ENCODE assay signal across 14 cellular contexts in genomic region chr7:131067220-131067619, GRCh38.
A peak's percentile ranks its signal among the peaks of the same experiment; 100 is the strongest.
DNase-seq lines count a peak whose midpoint lies in the region; ATAC-seq and TF ChIP-seq lines count a peak whose summit lies in the region.
"Had no signal": no experiment of that assay in that cellular context is flagged by ENCODE, and none has a peak within 500 bp of the region (broad histone marks: within the 10 kb centered on the region; RNA-seq: fewer than 3 reads in every experiment).

No MANE protein-coding gene starts in this region.

- no peaks in the 10 kb centered on the region for H3K36me3 ChIP-seq in right lobe of liver
- H3K36me3 ChIP-seq: WERI-Rb-1 had no signal

- H3K27me3 Mint-ChIP-seq in activated naive CD4-positive, alpha-beta T cell treated with anti-CD3 and anti-CD28 coated beads, Interleukin-2, amount 10 ng/mL, durations not matched to agents 7 days and 5 days, result no peaks in the 10 kb centered on the region
- no peaks in the 10 kb centered on the region for H3K27me3 Mint-ChIP-seq in activated naive CD8-positive, alpha-beta T cell treated with anti-CD3 and anti-CD28 coated beads for 36 hours
- H3K27me3 Mint-ChIP-seq in stimulated activated naive B cell treated with anti-CD40 and anti-IgM and Interleukin-4, amounts not matched to agents 10 μg/mL and 1 μg/mL and 100 μg/mL, for 72 hours, result no peaks in the 10 kb centered on the region
- H3K27me3 Mint-ChIP-seq: progenitor cell of endocrine pancreas had no signal

- peaks cover 35% of the 10 kb centered on the region for H3K4me1 Mint-ChIP-seq in activated naive CD4-positive, alpha-beta T cell treated with anti-CD3 and anti-CD28 coated beads, Interleukin-2, amount 10 ng/mL, durations not matched to agents 7 days and 5 days
- peaks cover 54% of the 10 kb centered on the region for H3K4me1 Mint-ChIP-seq in activated naive CD8-positive, alpha-beta T cell treated with anti-CD3 and anti-CD28 coated beads for 36 hours
- peaks cover 28 to 50% of the 10 kb centered on the region in 2 donors for H3K4me1 Mint-ChIP-seq in stimulated activated naive B cell treated with anti-CD40 and anti-IgM and Interleukin-4, amounts not matched to agents 10 μg/mL and 1 μg/mL and 100 μg/mL, for 72 hours

- intact Hi-C loops in right lobe of liver (cut with DNase I), result no loop called here

- H3K4me3 ChIP-seq in right lobe of liver, result no peak overlapping the region

- CTCF ChIA-PET in activated naive CD4-positive, alpha-beta T cell treated with anti-CD3 and anti-CD28 coated beads, Interleukin-2, amount 10 ng/mL, durations not matched to agents 7 days and 5 days (lab: Charles Lee), result interaction anchor here (0.5 to 1.8 kb wide), 2 partner anchors 171 to 1028 kb away, joined by 3 to 5 read pairs; no protein-coding TSS in a partner anchor

- no peak for TF ChIP-seq CTCF in right lobe of liver (IDR thresholded peaks at IDR 0.05)

- H3K27me3 ChIP-seq in right lobe of liver, result no peaks in the 10 kb centered on the region

- H3K36me3 Mint-ChIP-seq in activated naive CD4-positive, alpha-beta T cell treated with anti-CD3 and anti-CD28 coated beads, Interleukin-2, amount 10 ng/mL, durations not matched to agents 7 days and 5 days, result peaks cover 9% of the 10 kb centered on the region
- peaks cover 10% of the 10 kb centered on the region for H3K36me3 Mint-ChIP-seq in activated naive CD8-positive, alpha-beta T cell treated with anti-CD3 and anti-CD28 coated beads for 36 hours
- peaks cover 7 to 13% of the 10 kb centered on the region in 2 donors for H3K36me3 Mint-ChIP-seq in stimulated activated naive B cell treated with anti-CD40 and anti-IgM and Interleukin-4, amounts not matched to agents 10 μg/mL and 1 μg/mL and 100 μg/mL, for 72 hours

- no peak for DNase-seq in activated naive CD4-positive, alpha-beta T cell treated with anti-CD3 and anti-CD28 coated beads, Interleukin-2, amount 10 ng/mL, durations not matched to agents 7 days and 5 days
- no peak for DNase-seq in activated naive CD4-positive, alpha-beta T cell treated with Interleukin-2 at 50 U/mL for 16 hours
- DNase-seq in activated naive CD8-positive, alpha-beta T cell treated with anti-CD3 and anti-CD28 coated beads for 36 hours, result no peak
- DNase-seq in right lobe of liver (no peak), SHP77 treated with DMSO at 0.1 percent for 48 hours (lab: John Stamatoyannopoulos, UW) (no peak)
- DNase-seq in stimulated activated naive B cell treated with anti-CD40 and anti-IgM and Interleukin-4, amounts not matched to agents 10 μg/mL and 1 μg/mL and 100 μg/mL, for 72 hours, result no peak
- DNase-seq: cortex of kidney, NCI-H345, WERI-Rb-1 had no signal

- no peak for ATAC-seq in right lobe of liver
- ATAC-seq in stimulated activated naive B cell treated with anti-CD40 and anti-IgM and Interleukin-4, amounts not matched to agents 10 μg/mL and 1 μg/mL and 100 μg/mL, for 72 hours (replicated peaks), result peak in 1 of 2 donors; percentile 35
- ATAC-seq in GM21515 (IDR thresholded peaks at IDR 0.05; ENCODE audit: unreplicated experiment), result no peak
- ATAC-seq in GM21619 (IDR thresholded peaks at IDR 0.05; ENCODE audit: unreplicated experiment), result no peak

- peak overlapping the region; percentile 3 for H3K27ac Mint-ChIP-seq in activated naive CD4-positive, alpha-beta T cell treated with anti-CD3 and anti-CD28 coated beads, Interleukin-2, amount 10 ng/mL, durations not matched to agents 7 days and 5 days
- H3K27ac Mint-ChIP-seq in activated naive CD8-positive, alpha-beta T cell treated with anti-CD3 and anti-CD28 coated beads for 36 hours, result peak overlapping the region; percentile 32
- peak overlapping the region; percentile 53 for H3K27ac Mint-ChIP-seq in stimulated activated naive B cell treated with anti-CD40 and anti-IgM and Interleukin-4, amounts not matched to agents 10 μg/mL and 1 μg/mL and 100 μg/mL, for 72 hours
- H3K27ac Mint-ChIP-seq: activated T-helper 2 cell treated with anti-CD3 and anti-CD28 coated beads, Interferon-gamma antibody, Interleukin-2, Interleukin-4, amounts not matched to agents 10 μg/mL and 5 μg/mL and 100 μg/mL, durations not matched to agents 14 hours and 24 hours and 36 hours; progenitor cell of endocrine pancreas had no signal

- 53% methylated on average over 2 of the region's 5 CpGs for WGBS in right lobe of liver (ENCODE audit: insufficient coverage, low coverage, low lambda C conversion rate, missing lambda C conversion rate)

- no peak for TF ChIP-seq POLR2A in right lobe of liver (IDR thresholded peaks at IDR 0.05)

- no peak overlapping the region for H3K4me3 Mint-ChIP-seq in activated naive CD4-positive, alpha-beta T cell treated with anti-CD3 and anti-CD28 coated beads, Interleukin-2, amount 10 ng/mL, durations not matched to agents 7 days and 5 days
- H3K4me3 Mint-ChIP-seq in activated naive CD8-positive, alpha-beta T cell treated with anti-CD3 and anti-CD28 coated beads for 36 hours, result no peak overlapping the region
- H3K4me3 Mint-ChIP-seq in stimulated activated naive B cell treated with anti-CD40 and anti-IgM and Interleukin-4, amounts not matched to agents 10 μg/mL and 1 μg/mL and 100 μg/mL, for 72 hours, result peak overlapping the region; percentile 4 to 14

- peak overlapping the region; percentile 24 to 73 (median 51) for H3K27ac ChIP-seq in right lobe of liver
- H3K27ac ChIP-seq: RWPE1, WERI-Rb-1 had no signal

- H3K9me3 Mint-ChIP-seq in activated naive CD4-positive, alpha-beta T cell treated with anti-CD3 and anti-CD28 coated beads, Interleukin-2, amount 10 ng/mL, durations not matched to agents 7 days and 5 days, result no peaks in the 10 kb centered on the region
- no peaks in the 10 kb centered on the region for H3K9me3 Mint-ChIP-seq in activated naive CD8-positive, alpha-beta T cell treated with anti-CD3 and anti-CD28 coated beads for 36 hours
- H3K9me3 Mint-ChIP-seq in stimulated activated naive B cell treated with anti-CD40 and anti-IgM and Interleukin-4, amounts not matched to agents 10 μg/mL and 1 μg/mL and 100 μg/mL, for 72 hours, result no peaks in the 10 kb centered on the region
- H3K9me3 Mint-ChIP-seq: activated T-helper 2 cell treated with anti-CD3 and anti-CD28 coated beads, Interferon-gamma antibody, Interleukin-2, Interleukin-4, amounts not matched to agents 10 μg/mL and 5 μg/mL and 100 μg/mL, durations not matched to agents 14 hours and 24 hours and 36 hours had no signal

- H3K9me3 ChIP-seq in right lobe of liver, result no peaks in the 10 kb centered on the region

- H3K4me1 ChIP-seq in right lobe of liver, result peaks cover 0 to 43% (median 11%) of the 10 kb centered on the region in 4 donors

Comparison
In these comparisons a context has a peak if more than half of its experiments do, and no peak if none do; other contexts are left out.
1. H3K27ac Mint-ChIP-seq: peak in every context shown above with its lines; median percentile 53 in stimulated activated naive B cell treated with anti-CD40 and anti-IgM and Interleukin-4, amounts not matched to agents 10 μg/mL and 1 μg/mL and 100 μg/mL, for 72 hours; 32 in activated naive CD8-positive, alpha-beta T cell treated with anti-CD3 and anti-CD28 coated beads for 36 hours; 3 in activated naive CD4-positive, alpha-beta T cell treated with anti-CD3 and anti-CD28 coated beads, Interleukin-2, amount 10 ng/mL, durations not matched to agents 7 days and 5 days.
2. H3K4me3 Mint-ChIP-seq: peak in stimulated activated naive B cell treated with anti-CD40 and anti-IgM and Interleukin-4, amounts not matched to agents 10 μg/mL and 1 μg/mL and 100 μg/mL, for 72 hours (2 of 2); none in activated naive CD4-positive, alpha-beta T cell treated with anti-CD3 and anti-CD28 coated beads, Interleukin-2, amount 10 ng/mL, durations not matched to agents 7 days and 5 days (single experiment) and activated naive CD8-positive, alpha-beta T cell treated with anti-CD3 and anti-CD28 coated beads for 36 hours (single experiment).